In genomic region chr5:170067152-170067551, GRCh38 we compare ENCODE assay signal across 29 cellular contexts. TPM values are rescaled to one million over a fixed set of nuclear protein-coding genes. Genes with fewer than 3 reads are reported as not detected.
DNase-seq lines count a peak whose midpoint lies in the region; ATAC-seq and TF ChIP-seq lines count a peak whose summit lies in the region.
"Had no signal": no experiment of that assay in that cellular context is flagged by ENCODE, and none has a peak within 500 bp of the region (broad histone marks: within the 10 kb centered on the region; RNA-seq: fewer than 3 reads in every experiment).

No MANE protein-coding gene starts in this region.

- H3K4me3 ChIP-seq in NB4 (ENCODE audit: low read depth, low read length) (no peak overlapping the region), BE2C (ENCODE audit: low read depth, low read length) (no peak overlapping the region)
- H3K4me3 ChIP-seq: breast epithelium, esophagus muscularis mucosa had no signal

- H3K4me3 Mint-ChIP-seq in activated T-helper 17 cell treated with anti-CD3 and anti-CD28 coated beads, Interleukin-2, amount 50 U/mL, for 72 hours, result no peak overlapping the region
- H3K4me3 Mint-ChIP-seq: activated naive CD4-positive, alpha-beta T cell treated with anti-CD3 and anti-CD28 coated beads for 36 hours; CD8-positive, alpha-beta T cell; effector memory CD8-positive, alpha-beta T cell had no signal

- TF ChIP-seq CTCF in GM10248 (IDR thresholded peaks at IDR 0.05; ENCODE audit: control extremely low read depth, extremely low read depth, low read depth, missing control alignments) (no peak), GM13977 (IDR thresholded peaks at IDR 0.05; ENCODE audit: extremely low read depth, insufficient read depth, missing control alignments) (no peak), NB4 (IDR thresholded peaks at IDR 0.05; ENCODE audit: low read depth, low read length) (no peak), BE2C (IDR thresholded peaks at IDR 0.05; ENCODE audit: low read depth, low read length) (no peak)

- no peaks in the 10 kb centered on the region for H3K9me3 ChIP-seq in BE2C
- H3K9me3 ChIP-seq: breast epithelium had no signal

- peak overlapping the region; percentile 29 for H3K27ac Mint-ChIP-seq in activated T-helper 17 cell treated with anti-CD3 and anti-CD28 coated beads, Interleukin-2, amount 50 U/mL, for 72 hours
- H3K27ac Mint-ChIP-seq: activated naive CD4-positive, alpha-beta T cell treated with anti-CD3 and anti-CD28 coated beads for 36 hours had no signal

- in situ Hi-C loops in GM13977 (cut with MboI; ENCODE audit: low pct_unique_long_range_greater_than_20kb, low sequenced_read_pairs, unreplicated experiment), result no loop called here

- no peaks in the 10 kb centered on the region for H3K27me3 ChIP-seq in BE2C
- H3K27me3 ChIP-seq: breast epithelium had no signal

- no peaks in the 10 kb centered on the region for H3K27me3 Mint-ChIP-seq in activated T-helper 17 cell treated with anti-CD3 and anti-CD28 coated beads, Interleukin-2, amount 50 U/mL, for 72 hours
- H3K27me3 Mint-ChIP-seq: effector memory CD8-positive, alpha-beta T cell had no signal

- no peaks in the 10 kb centered on the region for H3K9me3 Mint-ChIP-seq in activated T-helper 17 cell treated with anti-CD3 and anti-CD28 coated beads, Interleukin-2, amount 50 U/mL, for 72 hours
- H3K9me3 Mint-ChIP-seq: activated naive CD4-positive, alpha-beta T cell treated with anti-CD3 and anti-CD28 coated beads for 36 hours; CD8-positive, alpha-beta T cell; effector memory CD8-positive, alpha-beta T cell had no signal

- CTCF ChIA-PET in GM10248 (lab: Yijun Ruan, JAX), result interaction anchor here (1.6 to 1.7 kb wide), 3 partner anchors 9 to 12 kb away, joined by 3 to 4 read pairs (median 4); no protein-coding TSS in a partner anchor

- H3K36me3 Mint-ChIP-seq in activated T-helper 17 cell treated with anti-CD3 and anti-CD28 coated beads, Interleukin-2, amount 50 U/mL, for 72 hours (ENCODE audit: low read depth), result peaks cover 92% of the 10 kb centered on the region

- peak; percentile 18 for DNase-seq in GM10248 (ENCODE audit: extremely low spot score)
- DNase-seq in GM13977 (ENCODE audit: low spot score), result peak; percentile 20
- DNase-seq in NB4 (ENCODE audit: low read depth), result peak; percentile 12
- DNase-seq in iPS-NIHi11 (ENCODE audit: low spot score), result no peak
- DNase-seq in activated effector memory CD4-positive, alpha-beta T cell treated with anti-CD3 and anti-CD28 coated beads, Interleukin-2, amount 50 U/mL, for 16 hours, result no peak
- no peak for DNase-seq in BE2C
- DNase-seq: activated CD4-positive, alpha-beta T cell treated with anti-CD3 and anti-CD28 coated beads, Interleukin-2, amount 50 U/mL, for 48 hours; activated CD4-positive, CD25-positive, alpha-beta regulatory T cell; activated naive CD4-positive, alpha-beta T cell treated with anti-CD3 and anti-CD28 coated beads for 36 hours; amniotic stem cell; CD8-positive, alpha-beta T cell; DMS53; effector memory CD8-positive, alpha-beta T cell; GF-D8; hypothalamus; NCI-H1092; NCI-H2029 treated with DMSO at 0.1 percent for 48 hours; NCI-H446 treated with DMSO at 0.1 percent for 48 hours; posterior cingulate gyrus; T-helper 9 cell had no signal

- no peak for TF ChIP-seq POLR2A in NB4 (IDR thresholded peaks at IDR 0.05; ENCODE audit: extremely low read depth, insufficient read length)

- no peak for ATAC-seq in activated T-helper 17 cell treated with anti-CD3 and anti-CD28 coated beads, Interleukin-2, amount 50 U/mL, for 72 hours (replicated peaks)
- ATAC-seq: CD8-positive, alpha-beta T cell; effector memory CD8-positive, alpha-beta T cell; SK-N-SH treated with all-trans-retinoic acid at 6 μM for 48 hours had no signal

- H3K4me1 ChIP-seq in BE2C, result no peaks in the 10 kb centered on the region
- H3K4me1 ChIP-seq: breast epithelium, esophagus muscularis mucosa had no signal

- H3K4me1 Mint-ChIP-seq in activated T-helper 17 cell treated with anti-CD3 and anti-CD28 coated beads, Interleukin-2, amount 50 U/mL, for 72 hours, result no peaks in the 10 kb centered on the region

- no peaks in the 10 kb centered on the region for H3K36me3 ChIP-seq in BE2C
- H3K36me3 ChIP-seq: breast epithelium, esophagus muscularis mucosa had no signal

- POLR2A ChIA-PET in GM10248 (lab: Yijun Ruan, JAX), result no interaction called here

RNA-seq across cellular contexts. Expression of gene FOXI1, which starts 38.5 kb away (rescaled TPM):
- total RNA-seq in activated T-helper 17 cell treated with anti-CD3 and anti-CD28 coated beads, Interleukin-2, amount 50 U/mL, for 72 hours, result not detected
- polyA plus RNA-seq in BE2C (2012; ENCODE audit: insufficient read depth, insufficient read length, low read depth), result not detected
- total RNA-seq: activated naive CD4-positive, alpha-beta T cell treated with anti-CD3 and anti-CD28 coated beads for 36 hours; CD8-positive, alpha-beta T cell; esophagus muscularis mucosa; frontal cortex; LHCN-M2; liver; temporal lobe had no signal
- polyA plus RNA-seq: liver, neural cell had no signal

Comparison
In these comparisons a context has a peak if more than half of its experiments do, and no peak if none do; other contexts are left out.
1. DNase-seq: peak in GM10248 (single experiment), GM13977 (single experiment) and NB4 (single experiment); none in iPS-NIHi11 (single experiment), activated effector memory CD4-positive, alpha-beta T cell treated with anti-CD3 and anti-CD28 coated beads, Interleukin-2, amount 50 U/mL, for 16 hours (single experiment) and BE2C (single experiment).